In the genomic region with DNA sequence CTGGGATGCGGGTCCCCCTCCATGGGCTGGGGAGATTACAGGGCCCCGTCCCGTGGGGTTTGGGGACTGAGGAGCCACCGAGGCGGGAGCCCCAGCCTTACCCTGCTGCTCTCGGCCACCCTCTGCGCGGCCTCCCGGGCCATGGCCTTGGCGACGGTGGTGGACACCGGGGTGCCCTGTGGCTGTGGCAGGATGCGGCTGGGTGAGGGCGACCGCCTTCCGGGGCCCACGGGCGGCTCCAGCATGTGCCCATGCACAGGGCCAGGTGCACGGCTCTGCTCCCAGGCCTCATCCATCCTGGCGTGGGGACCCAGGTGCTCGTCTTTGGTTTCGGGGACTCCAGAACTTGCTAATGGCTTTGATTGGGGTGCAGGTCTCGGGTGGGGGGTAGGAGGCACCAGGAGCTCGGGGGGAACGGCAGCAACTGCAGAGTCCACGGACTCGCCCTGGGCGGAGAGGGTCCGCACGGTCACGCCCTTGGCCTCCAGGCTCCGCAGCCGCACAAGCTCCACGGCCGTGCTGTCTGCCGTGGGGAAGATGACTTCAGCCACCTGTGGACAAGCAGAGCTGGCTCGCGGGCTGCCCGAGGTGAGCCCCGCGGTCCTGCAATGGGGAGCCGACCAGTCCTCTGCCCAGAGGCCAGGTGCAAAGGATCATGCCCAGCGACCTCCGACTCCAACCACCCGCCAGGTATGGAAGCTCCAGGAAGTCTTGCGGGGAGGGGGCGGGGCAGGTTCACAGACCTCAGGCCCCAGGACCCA, we compare ENCODE assay signal across 29 cellular contexts.
"Had no signal": no experiment of that assay in that cellular context is flagged by ENCODE, and none has a peak within 500 bp of the region (broad histone marks: within the 10 kb centered on the region; RNA-seq: fewer than 3 reads in every experiment).

No MANE protein-coding gene starts in this region.

- H3K36me3 ChIP-seq: adrenal gland, ascending aorta, cardiac muscle cell, heart left ventricle, pancreas, right atrium auricular region, thyroid gland, upper lobe of left lung had no signal

- DNase-seq: activated CD4-positive, alpha-beta memory T cell treated with anti-CD3 and anti-CD28 coated beads for 36 hours; activated CD4-positive, alpha-beta T cell treated with anti-CD3 and anti-CD28 coated beads, Interleukin-2, amount 10 ng/mL, durations not matched to agents 24 days and 14 days; activated naive CD4-positive, alpha-beta T cell treated with Interleukin-2 at 50 U/mL for 16 hours; activated naive CD8-positive, alpha-beta T cell treated with anti-CD3 and anti-CD28 coated beads for 36 hours; activated T-cell treated with anti-CD3 and anti-CD28 coated beads, Interleukin-2, amount 50 U/mL, for 4 hours; adrenal gland; endodermal cell; foreskin fibroblast; hypothalamus; immature natural killer cell; mammary epithelial cell; naive B cell; nephron progenitor cell; SK-N-SH; stimulated activated CD4-positive, alpha-beta T cell treated with anti-CD3 and anti-CD28 coated beads, Interleukin-2, amount 100 ng/mL, for 48 hours; stimulated activated naive CD4-positive, alpha-beta T cell treated with Interleukin-2 at 50 U/mL for 16 hours; substantia nigra; T-helper 17 cell; T1000; thyroid gland had no signal

- H3K4me1 ChIP-seq: adrenal gland, ascending aorta, heart left ventricle, pancreas, right atrium auricular region, thyroid gland, upper lobe of left lung had no signal

- H3K27me3 ChIP-seq: adrenal gland, ascending aorta, cardiac muscle cell, heart left ventricle, pancreas, right atrium auricular region, thyroid gland, upper lobe of left lung had no signal

- ATAC-seq: activated T-cell treated with anti-CD3 and anti-CD28 coated beads, Interleukin-2, amount 50 U/mL, for 4 hours; activated T-helper 17 cell treated with anti-CD3 and anti-CD28 coated beads, Interleukin-2, amount 50 U/mL, for 72 hours; esophagus mucosa; left lobe of liver; pancreas; T-helper 17 cell had no signal

- H3K27ac ChIP-seq: adrenal gland, ascending aorta, cardiac muscle cell, heart left ventricle, pancreas, right atrium auricular region, thyroid gland, upper lobe of left lung had no signal

- H3K4me3 ChIP-seq: adrenal gland, ascending aorta, cardiac muscle cell, heart left ventricle, pancreas, right atrium auricular region, thyroid gland, upper lobe of left lung had no signal

- H3K9me3 ChIP-seq: adrenal gland, ascending aorta, pancreas, right atrium auricular region, SK-N-SH, thyroid gland, upper lobe of left lung had no signal
